Comparison of ENCODE assay signal across 1 cellular context in genomic region chr15:64461577-64462162, GRCh38.
TF ChIP-seq lines count a peak whose summit lies in the region.

No MANE protein-coding gene starts in this region.

TF ChIP-seq in K562, 482 proteins besides CTCF, POLR2A, EP300 and RAD21 (continued from another document and continues in another):
- TF ChIP-seq REST (CRISPR knock-in tag; IDR thresholded peaks at IDR 0.05; ENCODE audit: low read depth): no peak
- no peak for TF ChIP-seq CBX8 (IDR thresholded peaks at IDR 0.05; ENCODE audit: borderline replicate concordance, extremely low read depth, low read depth, low read length, poor library complexity, severe bottlenecking)
- no peak for TF ChIP-seq ZNF23 (CRISPR knock-in tag; IDR thresholded peaks at IDR 0.05)
- peak; percentile 88 for TF ChIP-seq NFIC (IDR thresholded peaks at IDR 0.05)
- peak; percentile 65; the same call in 1 of the 2 replicates for TF ChIP-seq FOXM1 (IDR thresholded peaks at IDR 0.05; ENCODE audit: low read depth)
- no peak for TF ChIP-seq FOXM1 (CRISPR knock-in tag; IDR thresholded peaks at IDR 0.05; ENCODE audit: low read depth)
- no peak for TF ChIP-seq MXI1 (IDR thresholded peaks at IDR 0.05; ENCODE audit: low read depth, low read length)
- TF ChIP-seq VEZF1 (CRISPR knock-in tag; IDR thresholded peaks at IDR 0.05): peak; percentile 22
- TF ChIP-seq KDM1A (IDR thresholded peaks at IDR 0.05): peak; percentile 81 to 86
- peak; percentile 32 for TF ChIP-seq TAF1 (IDR thresholded peaks at IDR 0.05; ENCODE audit: control insufficient read depth, extremely low read depth, insufficient read depth, low read length, severe bottlenecking)
- no peak for TF ChIP-seq ETV1 (tag; conservative IDR thresholded peaks at IDR 0.05; ENCODE audit: low read depth)
- peak; percentile 68; the same call in 1 of the 2 replicates for TF ChIP-seq NBN (IDR thresholded peaks at IDR 0.05; ENCODE audit: low read depth)
- TF ChIP-seq TRIM28 (IDR thresholded peaks at IDR 0.05): peak; percentile 73; the same call in 1 of the 2 replicates
- TF ChIP-seq HINFP (tag; conservative IDR thresholded peaks at IDR 0.05; ENCODE audit: low read depth): no peak
- peak; percentile 85 for TF ChIP-seq SMARCA4 (IDR thresholded peaks at IDR 0.05)
- no peak for TF ChIP-seq SRF (CRISPR knock-in tag; IDR thresholded peaks at IDR 0.05)
- TF ChIP-seq ZNF707 (CRISPR knock-in tag; conservative IDR thresholded peaks at IDR 0.05): no peak
- peak; percentile 50; the same call in 1 of the 2 replicates for TF ChIP-seq ZNF592 (IDR thresholded peaks at IDR 0.05)
- TF ChIP-seq STAT5A (IDR thresholded peaks at IDR 0.05; ENCODE audit: borderline replicate concordance, low read length): peak; percentile 62; the same call in 1 of the 2 replicates
- TF ChIP-seq CREB3 (tag; conservative IDR thresholded peaks at IDR 0.05; ENCODE audit: low read depth): no peak
- peak; percentile 19 for TF ChIP-seq MEIS2 (IDR thresholded peaks at IDR 0.05; ENCODE audit: partially characterized antibody)
- no peak for TF ChIP-seq TAF9B (IDR thresholded peaks at IDR 0.05; ENCODE audit: partially characterized antibody)
- TF ChIP-seq RBFOX2 (IDR thresholded peaks at IDR 0.05; ENCODE audit: low read depth, low read length): 0 out of 2 replicates have a peak, but pooled peaks have one; percentile 24
- TF ChIP-seq BRCA1 (IDR thresholded peaks at IDR 0.05): no peak
- TF ChIP-seq BRCA1 (CRISPR knock-in tag; IDR thresholded peaks at IDR 0.05): no peak
- TF ChIP-seq TOE1 (IDR thresholded peaks at IDR 0.05; ENCODE audit: borderline replicate concordance): 0 out of 2 replicates have a peak, but pooled peaks have one; percentile 22
- TF ChIP-seq TOE1 (CRISPR knock-in tag; IDR thresholded peaks at IDR 0.05; ENCODE audit: borderline replicate concordance, low read depth): no peak
- TF ChIP-seq ID3 (CRISPR knock-in tag; IDR thresholded peaks at IDR 0.05): no peak
- TF ChIP-seq ID3 (tag; IDR thresholded peaks at IDR 0.05): peak; percentile 22; the same call in 1 of the 2 replicates
- TF ChIP-seq EHMT2 (IDR thresholded peaks at IDR 0.05): peak; percentile 79
- TF ChIP-seq IRF2 (CRISPR knock-in tag; IDR thresholded peaks at IDR 0.05): no peak
- peak; percentile 56 for TF ChIP-seq KDM5B (IDR thresholded peaks at IDR 0.05; ENCODE audit: insufficient replicate concordance, low read depth, low read length)
- no peak for TF ChIP-seq CBX5 (IDR thresholded peaks at IDR 0.05; ENCODE audit: borderline replicate concordance, low read depth)
- peak; percentile 58 for TF ChIP-seq ZNF24 (IDR thresholded peaks at IDR 0.05)
- TF ChIP-seq FOXA3 (CRISPR knock-in tag; conservative IDR thresholded peaks at IDR 0.05 in 1 of 2, IDR thresholded peaks at IDR 0.05 in 1 of 2): peak; percentile 92 to 95; a peak in 3 of 4 replicates
- TF ChIP-seq CLOCK (CRISPR knock-in tag; IDR thresholded peaks at IDR 0.05; ENCODE audit: borderline replicate concordance): no peak
- TF ChIP-seq RNF2 (IDR thresholded peaks at IDR 0.05): peak; percentile 72
- TF ChIP-seq XRCC5 (IDR thresholded peaks at IDR 0.05; ENCODE audit: low read depth, low read length): no peak; the same call in 1 of the 2 replicates
- TF ChIP-seq TBP (optimal IDR thresholded peaks at IDR 0.05; ENCODE audit: low read depth, low read length): peak; percentile 65
- no peak for TF ChIP-seq ZEB2 (IDR thresholded peaks at IDR 0.05)
- TF ChIP-seq BHLHE40 (IDR thresholded peaks at IDR 0.05; ENCODE audit: low read length): peak; percentile 41; the same call in 1 of the 2 replicates
- TF ChIP-seq TRIM25 (IDR thresholded peaks at IDR 0.05; ENCODE audit: borderline replicate concordance): no peak
- no peak for TF ChIP-seq ZKSCAN3 (CRISPR knock-in tag; IDR thresholded peaks at IDR 0.05)
- peak; percentile 50; the same call in 1 of the 2 replicates for TF ChIP-seq HES1 (IDR thresholded peaks at IDR 0.05; ENCODE audit: low read depth)
- no peak for TF ChIP-seq FOXO4 (CRISPR knock-in tag; IDR thresholded peaks at IDR 0.05)
- TF ChIP-seq LEF1 (IDR thresholded peaks at IDR 0.05): peak; percentile 80
